Comparison of ENCODE assay signal across 20 cellular contexts in the genomic region with DNA sequence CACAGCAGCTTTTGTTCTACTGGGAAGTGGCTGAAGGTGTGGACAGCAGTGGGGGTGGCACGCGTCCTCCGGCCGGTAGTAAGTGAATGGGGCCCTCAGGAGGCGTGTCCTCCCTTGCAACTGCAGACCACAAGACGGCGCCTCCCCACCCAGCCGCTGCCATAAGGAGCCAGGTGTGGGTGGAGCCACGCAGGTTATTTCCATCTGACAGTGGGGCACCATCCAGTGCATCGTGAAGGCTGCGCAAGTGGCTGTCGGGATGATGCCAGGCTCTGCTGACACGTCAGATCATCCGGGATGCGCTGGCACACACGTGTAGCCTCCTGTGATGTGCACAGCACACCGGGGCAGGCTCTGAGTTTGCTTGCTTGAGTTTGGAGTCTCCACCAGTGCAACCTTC.
"Had no signal": no experiment of that assay in that cellular context is flagged by ENCODE, and none has a peak within 500 bp of the region (broad histone marks: within the 10 kb centered on the region; RNA-seq: fewer than 3 reads in every experiment).

No MANE protein-coding gene starts in this region.

- H3K4me2 ChIP-seq: hepatocyte had no signal

- H3K27ac Mint-ChIP-seq: memory B cell; nephron progenitor cell; stimulated activated memory B cell treated with anti-CD40 and anti-IgM and Interleukin-4, amounts not matched to agents 10 μg/mL and 1 μg/mL and 100 μg/mL, for 72 hours; stimulated activated naive CD8-positive, alpha-beta T cell treated with anti-CD3 and anti-CD28 coated beads, Interleukin-15, amount 100 ng/mL, for 72 hours had no signal

- H3K4me1 Mint-ChIP-seq: memory B cell; stimulated activated memory B cell treated with anti-CD40 and anti-IgM and Interleukin-4, amounts not matched to agents 10 μg/mL and 1 μg/mL and 100 μg/mL, for 72 hours; stimulated activated naive CD8-positive, alpha-beta T cell treated with anti-CD3 and anti-CD28 coated beads, Interleukin-15, amount 100 ng/mL, for 72 hours had no signal

- H3K27me3 Mint-ChIP-seq: memory B cell; stimulated activated naive CD8-positive, alpha-beta T cell treated with anti-CD3 and anti-CD28 coated beads, Interleukin-15, amount 100 ng/mL, for 72 hours had no signal

- H3K4me1 ChIP-seq: left lung, lower lobe of right lung, spleen, transverse colon had no signal

- H2AFZ ChIP-seq: hepatocyte had no signal

- H3K4me3 Mint-ChIP-seq: memory B cell; nephron progenitor cell; stimulated activated memory B cell treated with anti-CD40 and anti-IgM and Interleukin-4, amounts not matched to agents 10 μg/mL and 1 μg/mL and 100 μg/mL, for 72 hours; stimulated activated naive CD8-positive, alpha-beta T cell treated with anti-CD3 and anti-CD28 coated beads, Interleukin-15, amount 100 ng/mL, for 72 hours had no signal

- H3K27me3 ChIP-seq: hepatocyte, neutrophil, spleen had no signal

- H3K9me3 ChIP-seq: esophagus squamous epithelium, lower lobe of right lung, neutrophil, thoracic aorta, transverse colon had no signal

- ATAC-seq: left lung; lower lobe of right lung; sciatic nerve; stimulated activated memory B cell treated with anti-CD40 and anti-IgM and Interleukin-4, amounts not matched to agents 10 μg/mL and 1 μg/mL and 100 μg/mL, for 72 hours; stimulated activated naive CD8-positive, alpha-beta T cell treated with anti-CD3 and anti-CD28 coated beads, Interleukin-15, amount 100 ng/mL, for 72 hours had no signal

- H3K36me3 Mint-ChIP-seq: memory B cell; stimulated activated memory B cell treated with anti-CD40 and anti-IgM and Interleukin-4, amounts not matched to agents 10 μg/mL and 1 μg/mL and 100 μg/mL, for 72 hours had no signal

- H3K9me3 Mint-ChIP-seq: nephron progenitor cell had no signal

- H3K4me3 ChIP-seq: esophagus squamous epithelium, hepatocyte, left lung, lower lobe of right lung, spleen, thoracic aorta, transverse colon had no signal

- H3K36me3 ChIP-seq: esophagus squamous epithelium, left lung, lower lobe of right lung, neutrophil, spleen, thoracic aorta, transverse colon had no signal

- H3K27ac ChIP-seq: esophagus squamous epithelium, hepatocyte, left lung, lower lobe of right lung, neutrophil, spleen, thoracic aorta, transverse colon had no signal

- DNase-seq: dermis blood vessel endothelial cell; esophagus squamous epithelium; foreskin fibroblast; islet precursor cell; left lung; lower lobe of right lung; midbrain; nephron progenitor cell; spleen; stimulated activated CD4-positive, alpha-beta T cell treated with anti-CD3 and anti-CD28 coated beads, Interleukin-15, amount 100 ng/mL, for 24 hours; stimulated activated CD4-positive, alpha-beta T cell treated with anti-CD3 and anti-CD28 coated beads, Interleukin-1b, Interleukin-23, amount 100 ng/mL, for 48 hours; stimulated activated CD4-positive, alpha-beta T cell treated with anti-CD3 and anti-CD28 coated beads, Interleukin-4, amount 100 ng/mL, for 24 hours; stimulated activated naive CD8-positive, alpha-beta T cell treated with anti-CD3 and anti-CD28 coated beads, Interleukin-15, amount 100 ng/mL, for 72 hours; transverse colon had no signal
